Comparison of ENCODE assay signal across 13 cellular contexts in genomic region chr11:126088999-126089398, GRCh38. TPM values are rescaled to one million over a fixed set of nuclear protein-coding genes. Genes with fewer than 3 reads are reported as not detected.
DNase-seq lines count a peak whose midpoint lies in the region; ATAC-seq and TF ChIP-seq lines count a peak whose summit lies in the region.
"Had no signal": no experiment of that assay in that cellular context is flagged by ENCODE, and none has a peak within 500 bp of the region (broad histone marks: within the 10 kb centered on the region; RNA-seq: fewer than 3 reads in every experiment).

No MANE protein-coding gene starts in this region.

- no peak overlapping the region for H2BK5ac ChIP-seq in trophoblast cell (ENCODE audit: low read depth, low read length, poor library complexity)

- no peak overlapping the region for H4K8ac ChIP-seq in trophoblast cell (ENCODE audit: low read depth, low read length)

- H3K18ac ChIP-seq in trophoblast cell (ENCODE audit: low read length): no peak overlapping the region

- no CpG with 5 or more reads among the region's 1 CpG for WGBS in trophoblast cell (ENCODE audit: extremely low coverage, insufficient coverage, insufficient read length)
- 78 to 85% methylated on average over 1 of the region's 1 CpG for WGBS in esophagus squamous epithelium, 2 donors

- ATAC-seq in GM23338: peak; percentile 23; the same call in 2 of the 3 replicates
- peak; percentile 83 for ATAC-seq in left lobe of liver
- ATAC-seq: A549; CD8-positive, alpha-beta T cell had no signal

- H3K4me1 Mint-ChIP-seq in Caco-2 (ENCODE audit: low read depth, unreplicated experiment) (no peaks in the 10 kb centered on the region), GM23338 (peaks cover 9% of the 10 kb centered on the region)

- H3K27me3 ChIP-seq in Caco-2 (replicated peaks; ENCODE audit: control insufficient read depth, insufficient read depth, low read length) (no peaks in the 10 kb centered on the region), GM23338 (ENCODE audit: insufficient read depth) (no peaks in the 10 kb centered on the region), trophoblast cell (ENCODE audit: insufficient read depth, low read length) (no peaks in the 10 kb centered on the region), esophagus squamous epithelium (peaks cover 0 to 3% (median 0%) of the 10 kb centered on the region in 4 donors)
- H3K27me3 ChIP-seq: BE2C had no signal

- H3K27ac Mint-ChIP-seq in Caco-2 (ENCODE audit: unreplicated experiment) (no peak overlapping the region), GM23338 (no peak overlapping the region)
- H3K27ac Mint-ChIP-seq: CD8-positive, alpha-beta T cell; H9 had no signal

- H3K36me3 Mint-ChIP-seq in Caco-2 (ENCODE audit: insufficient read depth, unreplicated experiment) (no peaks in the 10 kb centered on the region), GM23338 (ENCODE audit: low read depth) (no peaks in the 10 kb centered on the region)
- H3K36me3 Mint-ChIP-seq: CD8-positive, alpha-beta T cell had no signal

- H3K27me3 Mint-ChIP-seq in Caco-2 (ENCODE audit: insufficient read depth, unreplicated experiment) (peaks cover 3% of the 10 kb centered on the region), GM23338 (ENCODE audit: insufficient read depth, low read depth, poor library complexity) (peaks cover 11% of the 10 kb centered on the region)

- CTCF ChIA-PET in Caco-2 (lab: Charles Lee): no interaction called here

- H3K4me3 ChIP-seq in Caco-2 (ENCODE audit: low read depth, low read length): no peak overlapping the region
- H3K4me3 ChIP-seq in GM23338: no peak overlapping the region
- no peak overlapping the region for H3K4me3 ChIP-seq in trophoblast cell (ENCODE audit: low read depth, low read length)
- no peak overlapping the region for H3K4me3 ChIP-seq in esophagus squamous epithelium
- H3K4me3 ChIP-seq: A549 had no signal

- TF ChIP-seq CTCF in Caco-2 (IDR thresholded peaks at IDR 0.05; ENCODE audit: insufficient read depth in 1 of 2, low read depth in 1 of 2, low read length in 1 of 2, severe bottlenecking in 1 of 2, unreplicated experiment in 1 of 2) (no peak), GM23338 (conservative IDR thresholded peaks at IDR 0.05; ENCODE audit: low read depth in 2 of 2) (no peak), esophagus squamous epithelium (IDR thresholded peaks at IDR 0.05) (no peak)

- H4K20me1 ChIP-seq in GM23338 (replicated peaks; ENCODE audit: insufficient read depth): no peaks in the 10 kb centered on the region

- no peak overlapping the region for H3K9ac ChIP-seq in trophoblast cell (ENCODE audit: low read length)

- no peak overlapping the region for H2AK5ac ChIP-seq in trophoblast cell (ENCODE audit: low read length)

- H3K9me3 Mint-ChIP-seq in Caco-2 (ENCODE audit: unreplicated experiment): no peaks in the 10 kb centered on the region
- no peaks in the 10 kb centered on the region; the same call in 2 of the 3 replicates for H3K9me3 Mint-ChIP-seq in GM23338
- H3K9me3 Mint-ChIP-seq: CD8-positive, alpha-beta T cell; H9 had no signal

- 0 out of 2 replicates have a peak overlapping the region, but pooled peaks have one; percentile 25 for H3K4me2 ChIP-seq in GM23338
- peak overlapping the region; percentile 2 for H3K4me2 ChIP-seq in trophoblast cell (ENCODE audit: low read length)
- H3K4me2 ChIP-seq: A549 had no signal

- H3K27ac ChIP-seq in GM23338 (ENCODE audit: low read depth) (no peak overlapping the region), trophoblast cell (ENCODE audit: low read depth, low read length) (peak overlapping the region; percentile 6), esophagus squamous epithelium (no peak overlapping the region)
- H3K27ac ChIP-seq: A549, C4-2B had no signal

- H3K23ac ChIP-seq in trophoblast cell (ENCODE audit: low read length): no peak overlapping the region

- H3K4me1 ChIP-seq in Caco-2 (no peaks in the 10 kb centered on the region), GM23338 (ENCODE audit: insufficient read depth) (peaks cover 13% of the 10 kb centered on the region), trophoblast cell (ENCODE audit: control insufficient read depth in 1 of 2, insufficient read depth in 2 of 2, low read length in 2 of 2) (peaks cover 17 to 22% of the 10 kb centered on the region in 2 experiments), esophagus squamous epithelium (peaks cover 0 to 4% (median 0%) of the 10 kb centered on the region in 3 donors)
- H3K4me1 ChIP-seq: A549 had no signal

- POLR2A ChIA-PET in Caco-2 (lab: Charles Lee): no interaction called here

- H4K91ac ChIP-seq in trophoblast cell (ENCODE audit: low read depth, low read length): peak overlapping the region; percentile 43

- no peaks in the 10 kb centered on the region for H3K79me2 ChIP-seq in GM23338 (replicated peaks; ENCODE audit: insufficient read depth)
- H3K79me2 ChIP-seq in trophoblast cell (ENCODE audit: control insufficient read depth, insufficient read depth, low read length, poor library complexity): peaks cover 2% of the 10 kb centered on the region

- H2AFZ ChIP-seq in GM23338 (peak overlapping the region; percentile 53; the same call in 1 of the 2 replicates), trophoblast cell (ENCODE audit: insufficient read depth, low read length, poor library complexity) (no peak overlapping the region)

- no peak overlapping the region for H3K14ac ChIP-seq in trophoblast cell (ENCODE audit: low read length)

- H3K4me3 Mint-ChIP-seq in Caco-2 (ENCODE audit: unreplicated experiment) (no peak overlapping the region), GM23338 (no peak overlapping the region)
- H3K4me3 Mint-ChIP-seq: CD8-positive, alpha-beta T cell; H9 had no signal

- no TSS peak for BruUV-seq in Caco-2 (replicated peaks; lab: Mats Ljungman, UMichigan)

- H3K9me2 ChIP-seq in GM23338 (ENCODE audit: insufficient read depth): no peaks in the 10 kb centered on the region

- no peak overlapping the region for H4K12ac ChIP-seq in trophoblast cell (ENCODE audit: low read depth, low read length)

- H3K4ac ChIP-seq in trophoblast cell (ENCODE audit: low read depth, low read length): no peak overlapping the region

- H3K9me3 ChIP-seq in Caco-2 (no peaks in the 10 kb centered on the region), trophoblast cell (ENCODE audit: insufficient read depth, low read depth, low read length) (no peaks in the 10 kb centered on the region), esophagus squamous epithelium (no peaks in the 10 kb centered on the region)
- H3K9me3 ChIP-seq: A549, BE2C had no signal

- no peak overlapping the region for H2BK12ac ChIP-seq in trophoblast cell (ENCODE audit: low read length)

- peaks cover 13% of the 10 kb centered on the region for H3K79me1 ChIP-seq in trophoblast cell (ENCODE audit: low read length)

- no peak for TF ChIP-seq POLR2A in esophagus squamous epithelium (IDR thresholded peaks at IDR 0.05)

- H3F3A ChIP-seq in GM23338 (replicated peaks; ENCODE audit: low read depth): peaks cover 2% of the 10 kb centered on the region; the same call in 1 of the 2 replicates

- no peak overlapping the region for H2BK120ac ChIP-seq in trophoblast cell (ENCODE audit: insufficient read depth, low read length, poor library complexity)

- no peaks in the 10 kb centered on the region for H3K36me3 ChIP-seq in Caco-2 (ENCODE audit: control insufficient read depth, insufficient read depth, low read length)
- H3K36me3 ChIP-seq in GM23338 (ENCODE audit: insufficient read depth): no peaks in the 10 kb centered on the region
- H3K36me3 ChIP-seq in trophoblast cell (ENCODE audit: control insufficient read depth in 1 of 2, insufficient read depth in 2 of 2, low read length in 2 of 2): no peaks in the 10 kb centered on the region
- H3K36me3 ChIP-seq in esophagus squamous epithelium: no peaks in the 10 kb centered on the region
- H3K36me3 ChIP-seq: BE2C had no signal

- intact Hi-C loops in Caco-2 (cut with micrococcal nuclease; ENCODE audit: unreplicated experiment): no loop called here
- intact Hi-C loops in esophagus squamous epithelium (cut with DNase I): no loop called here

- DNase-seq in Caco-2 (peak; percentile 49 to 63), GM23338 (ENCODE audit: low spot score) (no peak), left lobe of liver (ENCODE audit: low spot score) (peak; percentile 79), trophoblast cell (no peak), esophagus squamous epithelium (lab: John Stamatoyannopoulos, UW) (no peak)
- DNase-seq in stimulated activated CD4-positive, alpha-beta T cell treated with anti-CD3 and anti-CD28 coated beads, Interleukin-15, amount 100 ng/mL, for 24 hours: no peak
- no peak for DNase-seq in activated CD4-positive, alpha-beta T cell treated with anti-CD3 and anti-CD28 coated beads, Interleukin-2, amount 50 U/mL, for 1 hour
- DNase-seq: BE2C; CD8-positive, alpha-beta T cell; COR-L47; H9 had no signal

TF ChIP-seq in GM23338, 12 proteins besides CTCF, POLR2A, EP300 and RAD21 (continues in another document):
- TF ChIP-seq ZNF114 (CRISPR knock-in tag; IDR thresholded peaks at IDR 0.05) (no peak), JUNB (IDR thresholded peaks at IDR 0.05; ENCODE audit: unreplicated experiment) (no peak), CREB1 (CRISPR knock-in tag; IDR thresholded peaks at IDR 0.05; ENCODE audit: low read depth) (no peak), NANOG (IDR thresholded peaks at IDR 0.05; ENCODE audit: borderline replicate concordance) (no peak), POLR2AphosphoS5 (IDR thresholded peaks at IDR 0.05; ENCODE audit: low read depth) (no peak), ETS1 (IDR thresholded peaks at IDR 0.05) (no peak), STAT1 (IDR thresholded peaks at IDR 0.05; ENCODE audit: unreplicated experiment) (no peak), EZH2 (IDR thresholded peaks at IDR 0.05; ENCODE audit: low read depth, unreplicated experiment) (no peak), ZNF331 (CRISPR knock-in tag; IDR thresholded peaks at IDR 0.05; ENCODE audit: low read depth) (no peak)

RNA-seq across cellular contexts. Expression of gene CDON, which starts 26.3 kb away (rescaled TPM):
- 5.7 and 6.8 TPM in 2 replicates for total RNA-seq in Caco-2 (2022)
- 31.2 and 35.5 TPM in 2 replicates for total RNA-seq in GM23338 (2014; rRNA removed; shearing (Covaris generic))
- polyA plus RNA-seq in GM23338 (2016; fragmentation: Nextera tagmentation; extraction: Ambion mirVana): 3.3 and 4.1 TPM in 2 replicates
- total RNA-seq in left lobe of liver: 5.3 TPM
- 41.5 and 45.5 TPM in 2 replicates for polyA plus RNA-seq in trophoblast cell (2013)
- total RNA-seq in esophagus squamous epithelium: 1 to 10 TPM; 2.5 to 5.5 (median 3.4) TPM

Comparison
In these comparisons a context has a peak if more than half of its experiments do, and no peak if none do; other contexts are left out.
1. DNase-seq: peak in Caco-2 (2 of 2) and left lobe of liver (single experiment); none in GM23338 (single experiment), trophoblast cell (0 of 2), stimulated activated CD4-positive, alpha-beta T cell treated with anti-CD3 and anti-CD28 coated beads, Interleukin-15, amount 100 ng/mL, for 24 hours (single experiment), activated CD4-positive, alpha-beta T cell treated with anti-CD3 and anti-CD28 coated beads, Interleukin-2, amount 50 U/mL, for 1 hour (single experiment) and esophagus squamous epithelium (single experiment).